Comparison of ENCODE assay signal across 12 cellular contexts in genomic region chr17:81822312-81822637, GRCh38. TPM values are rescaled to one million over a fixed set of nuclear protein-coding genes. Genes with fewer than 3 reads are reported as not detected.
A peak's percentile ranks its signal among the peaks of the same experiment; 100 is the strongest.
DNase-seq lines count a peak whose midpoint lies in the region; ATAC-seq and TF ChIP-seq lines count a peak whose summit lies in the region.
"Had no signal": no experiment of that assay in that cellular context is flagged by ENCODE, and none has a peak within 500 bp of the region (broad histone marks: within the 10 kb centered on the region; RNA-seq: fewer than 3 reads in every experiment).

No MANE protein-coding gene starts in this region.

- no peak for DNase-seq in activated CD4-positive, alpha-beta T cell treated with anti-CD3 and anti-CD28 coated beads, Interleukin-2, amount 10 ng/mL, durations not matched to agents 7 days and 5 days
- DNase-seq in activated CD4-positive, alpha-beta T cell treated with anti-CD3 and anti-CD28 coated beads, Interleukin-2, amount 50 U/mL, for 1 hour = no peak
- DNase-seq in colonic mucosa (no peak), mesenchymal stem cell (no peak), tibial nerve (ENCODE audit: low spot score in 2 of 2) (no peak), COLO668 (lab: John Stamatoyannopoulos, UW; ENCODE audit: unreplicated experiment) (no peak)
- DNase-seq: activated T-cell treated with anti-CD3 and anti-CD28 coated beads, Interleukin-2, amount 50 U/mL, for 72 hours; NCI-H1417 treated with DMSO at 0.1 percent for 48 hours had no signal

- peaks cover 8% of the 10 kb centered on the region for H3K4me1 Mint-ChIP-seq in activated CD4-positive, alpha-beta T cell treated with anti-CD3 and anti-CD28 coated beads, Interleukin-2, amount 10 ng/mL, durations not matched to agents 7 days and 5 days

- H3K27ac ChIP-seq in colonic mucosa (peak overlapping the region; percentile 76), mesenchymal stem cell (ENCODE audit: low read length, poor library complexity, severe bottlenecking) (no peak overlapping the region), tibial nerve (peak overlapping the region in 3 of 4 donors; percentile 11 to 51 (median 49))

- H4K91ac ChIP-seq in mesenchymal stem cell (ENCODE audit: low read length) = no peak overlapping the region

- peak overlapping the region in 1 of 2 experiments; percentile 6 for H2BK12ac ChIP-seq in mesenchymal stem cell (ENCODE audit: low read length in 2 of 2)

- CTCF ChIA-PET in activated CD4-positive, alpha-beta T cell treated with anti-CD3 and anti-CD28 coated beads, Interleukin-2, amount 10 ng/mL, durations not matched to agents 7 days and 5 days (lab: Charles Lee) = interaction anchor here (0.6 to 1.1 kb wide), 3 partner anchors 11 to 1235 kb away, joined by 3 to 4 read pairs (median 3); partner anchors contain the start of gene MCRIP1

- peaks cover 29% of the 10 kb centered on the region for H3K79me1 ChIP-seq in mesenchymal stem cell (replicated peaks; ENCODE audit: low read length, poor library complexity, severe bottlenecking)

- H3K18ac ChIP-seq in mesenchymal stem cell (ENCODE audit: low read depth in 1 of 2, low read length in 2 of 2) = no peak overlapping the region

- H3K36me3 ChIP-seq in colonic mucosa = no peaks in the 10 kb centered on the region
- H3K36me3 ChIP-seq in mesenchymal stem cell (ENCODE audit: control insufficient read depth in 1 of 2, insufficient read depth in 2 of 2, low read depth in 1 of 2, low read length in 2 of 2) = peaks cover 10 to 57% of the 10 kb centered on the region in 2 experiments
- peaks cover 0 to 46% (median 0%) of the 10 kb centered on the region in 3 donors for H3K36me3 ChIP-seq in tibial nerve

- no peaks in the 10 kb centered on the region for H3K9me3 ChIP-seq in colonic mucosa
- no peaks in the 10 kb centered on the region for H3K9me3 ChIP-seq in mesenchymal stem cell (ENCODE audit: control insufficient read depth, low read length)
- no peaks in the 10 kb centered on the region for H3K9me3 ChIP-seq in tibial nerve

- H3K4me3 Mint-ChIP-seq in activated CD4-positive, alpha-beta T cell treated with anti-CD3 and anti-CD28 coated beads, Interleukin-2, amount 10 ng/mL, durations not matched to agents 7 days and 5 days = no peak overlapping the region
- H3K4me3 Mint-ChIP-seq: activated T-cell treated with anti-CD3 and anti-CD28 coated beads, Interleukin-2, amount 50 U/mL, for 72 hours had no signal

- H3K36me3 Mint-ChIP-seq in activated CD4-positive, alpha-beta T cell treated with anti-CD3 and anti-CD28 coated beads, Interleukin-2, amount 10 ng/mL, durations not matched to agents 7 days and 5 days (ENCODE audit: low read depth) = no peaks in the 10 kb centered on the region

- peaks cover 14% of the 10 kb centered on the region for H3K4me1 ChIP-seq in colonic mucosa
- H3K4me1 ChIP-seq in mesenchymal stem cell (ENCODE audit: control insufficient read depth, insufficient read depth, low read depth, low read length) = peaks cover 14% of the 10 kb centered on the region
- peaks cover 0 to 26% (median 3%) of the 10 kb centered on the region in 4 donors for H3K4me1 ChIP-seq in tibial nerve

- H3K27me3 Mint-ChIP-seq in activated CD4-positive, alpha-beta T cell treated with anti-CD3 and anti-CD28 coated beads, Interleukin-2, amount 10 ng/mL, durations not matched to agents 7 days and 5 days = peaks cover 5% of the 10 kb centered on the region

- TF ChIP-seq CTCF in colonic mucosa (IDR thresholded peaks at IDR 0.05) = no peak
- no peak for TF ChIP-seq CTCF in tibial nerve (IDR thresholded peaks at IDR 0.05)

- WGBS in mesenchymal stem cell = 97% methylated on average over 8 of the region's 8 CpGs
- WGBS in tibial nerve, 2 donors = 65 to 80% methylated on average over 3 to 5 of the region's 8 CpGs

- peak overlapping the region; percentile 74 to 81 for H3K9ac ChIP-seq in colonic mucosa (ENCODE audit: low read depth in 2 of 2, low read length in 2 of 2)
- no peak overlapping the region for H3K9ac ChIP-seq in mesenchymal stem cell (ENCODE audit: low read length)

- no peak overlapping the region for H2AK5ac ChIP-seq in mesenchymal stem cell (ENCODE audit: low read length, severe bottlenecking)

- H3K27ac Mint-ChIP-seq in activated CD4-positive, alpha-beta T cell treated with anti-CD3 and anti-CD28 coated beads, Interleukin-2, amount 10 ng/mL, durations not matched to agents 7 days and 5 days = peak overlapping the region; percentile 38
- H3K27ac Mint-ChIP-seq: activated T-cell treated with anti-CD3 and anti-CD28 coated beads, Interleukin-2, amount 50 U/mL, for 72 hours had no signal

- no peak for TF ChIP-seq EP300 in tibial nerve (IDR thresholded peaks at IDR 0.05)

- H2BK120ac ChIP-seq in mesenchymal stem cell (ENCODE audit: low read depth, low read length) = no peak overlapping the region

- H3K27me3 ChIP-seq in colonic mucosa (no peaks in the 10 kb centered on the region), mesenchymal stem cell (ENCODE audit: control insufficient read depth in 1 of 2, insufficient read depth in 1 of 2, low read length in 2 of 2) (peaks cover 6 to 19% of the 10 kb centered on the region in 2 experiments), tibial nerve (no peaks in the 10 kb centered on the region)

- no peak overlapping the region for H3K4ac ChIP-seq in mesenchymal stem cell (ENCODE audit: low read depth in 1 of 2, low read length in 2 of 2)

- peak overlapping the region; percentile 51 for H4K8ac ChIP-seq in mesenchymal stem cell (ENCODE audit: low read length)

- no peak overlapping the region for H2BK15ac ChIP-seq in mesenchymal stem cell (ENCODE audit: low read depth, poor library complexity, severe bottlenecking)

- ATAC-seq in HG02973 (IDR thresholded peaks at IDR 0.05; ENCODE audit: unreplicated experiment) (no peak), HG03159 (IDR thresholded peaks at IDR 0.05; ENCODE audit: unreplicated experiment) (no peak)

- no peak overlapping the region for H3K4me2 ChIP-seq in mesenchymal stem cell (ENCODE audit: low read length, poor library complexity, severe bottlenecking)

- TF ChIP-seq POLR2A in tibial nerve (IDR thresholded peaks at IDR 0.05) = no peak

- H3K14ac ChIP-seq in mesenchymal stem cell (ENCODE audit: low read length in 2 of 2) = no peak overlapping the region

- no peak overlapping the region for H2BK5ac ChIP-seq in mesenchymal stem cell (ENCODE audit: low read depth, low read length, poor library complexity, severe bottlenecking)

- H2AFZ ChIP-seq in mesenchymal stem cell (ENCODE audit: low read depth, low read length) = no peak overlapping the region

- no peak overlapping the region for H3K4me3 ChIP-seq in colonic mucosa
- H3K4me3 ChIP-seq in mesenchymal stem cell (ENCODE audit: insufficient read depth in 1 of 2, low read depth in 1 of 2, low read length in 2 of 2) = no peak overlapping the region
- H3K4me3 ChIP-seq in tibial nerve = no peak overlapping the region

- no peak overlapping the region for H3K23ac ChIP-seq in mesenchymal stem cell (ENCODE audit: low read length in 2 of 2)

- H3K9me3 Mint-ChIP-seq in activated CD4-positive, alpha-beta T cell treated with anti-CD3 and anti-CD28 coated beads, Interleukin-2, amount 10 ng/mL, durations not matched to agents 7 days and 5 days = no peaks in the 10 kb centered on the region
- H3K9me3 Mint-ChIP-seq: activated T-cell treated with anti-CD3 and anti-CD28 coated beads, Interleukin-2, amount 50 U/mL, for 72 hours had no signal

- POLR2A ChIA-PET in activated CD4-positive, alpha-beta T cell treated with anti-CD3 and anti-CD28 coated beads, Interleukin-2, amount 10 ng/mL, durations not matched to agents 7 days and 5 days (lab: Charles Lee) = no interaction called here

- intact Hi-C loops in colonic mucosa (cut with DNase I) = no loop called here

RNA-seq across cellular contexts. Expression of gene MCRIP1, which starts 10.8 kb away (rescaled TPM):
- total RNA-seq in activated CD4-positive, alpha-beta T cell treated with anti-CD3 and anti-CD28 coated beads, Interleukin-2, amount 10 ng/mL, durations not matched to agents 7 days and 5 days = 10 to 100 TPM; 45.7 to 47.8 TPM
- total RNA-seq in colonic mucosa (10 to 100 TPM; 25.9 to 26.2 TPM), tibial nerve (100 to 1,000 TPM in 1 of 4 donors, 10 to 100 TPM in 3; 78.7 to 105 (median 92.5) TPM)
- polyA plus RNA-seq in mesenchymal stem cell (2013, experiment 1 of 2) = 134 TPM
- polyA plus RNA-seq in mesenchymal stem cell (2013, experiment 2 of 2) = 132 TPM

RNA-seq across cellular contexts. Expression of gene PPP1R27, which starts 12.6 kb away (rescaled TPM):
- not detected for total RNA-seq in activated CD4-positive, alpha-beta T cell treated with anti-CD3 and anti-CD28 coated beads, Interleukin-2, amount 10 ng/mL, durations not matched to agents 7 days and 5 days
- not detected for total RNA-seq in colonic mucosa
- 0.11 TPM for polyA plus RNA-seq in mesenchymal stem cell (2013, experiment 1 of 2)
- polyA plus RNA-seq in mesenchymal stem cell (2013, experiment 2 of 2) = 0.12 TPM
- total RNA-seq in tibial nerve = 1 to 10 TPM in 1 of 4 donors, not detected in 3; 2.6 TPM
- total RNA-seq: A172; activated T-cell treated with anti-CD3 and anti-CD28 coated beads, Interleukin-2, amount 50 U/mL, for 72 hours; pulmonary artery endothelial cell had no signal

RNA-seq across cellular contexts. Expression of gene GCGR, which starts 18.3 kb away (rescaled TPM):
- total RNA-seq in activated CD4-positive, alpha-beta T cell treated with anti-CD3 and anti-CD28 coated beads, Interleukin-2, amount 10 ng/mL, durations not matched to agents 7 days and 5 days = not detected
- not detected for total RNA-seq in colonic mucosa
- not detected for polyA plus RNA-seq in mesenchymal stem cell (2013, experiment 1 of 2)
- 0.03 TPM for polyA plus RNA-seq in mesenchymal stem cell (2013, experiment 2 of 2)
- 10 to 100 TPM in 2 of 4 donors, 1 to 10 TPM in 2; 1.8 to 14.7 (median 8.1) TPM for total RNA-seq in tibial nerve
- total RNA-seq: A172, pulmonary artery endothelial cell had no signal

RNA-seq across cellular contexts. Expression of gene P4HB, which starts 38.1 kb away (rescaled TPM):
- total RNA-seq in activated CD4-positive, alpha-beta T cell treated with anti-CD3 and anti-CD28 coated beads, Interleukin-2, amount 10 ng/mL, durations not matched to agents 7 days and 5 days = 100 to 1,000 TPM; 420 to 499 TPM
- total RNA-seq in colonic mucosa = 1,000 to 10,000 TPM in 1 of 2 donors, 100 to 1,000 TPM in 1; 719 to 1,051 TPM
- 1,896 TPM for polyA plus RNA-seq in mesenchymal stem cell (2013, experiment 1 of 2)
- polyA plus RNA-seq in mesenchymal stem cell (2013, experiment 2 of 2) = 1,944 TPM
- total RNA-seq in tibial nerve = 100 to 1,000 TPM; 385 to 594 (median 472) TPM

RNA-seq across cellular contexts. Expression of gene ARHGDIA, which starts 48.9 kb away (rescaled TPM):
- 100 to 1,000 TPM; 654 to 714 TPM for total RNA-seq in activated CD4-positive, alpha-beta T cell treated with anti-CD3 and anti-CD28 coated beads, Interleukin-2, amount 10 ng/mL, durations not matched to agents 7 days and 5 days
- 100 to 1,000 TPM; 407 to 546 TPM for total RNA-seq in colonic mucosa
- 494 TPM for polyA plus RNA-seq in mesenchymal stem cell (2013, experiment 1 of 2)
- 496 TPM for polyA plus RNA-seq in mesenchymal stem cell (2013, experiment 2 of 2)
- 100 to 1,000 TPM; 190 to 484 (median 237) TPM for total RNA-seq in tibial nerve
